Comparison of ENCODE assay signal across 1 cellular context in the genomic region with DNA sequence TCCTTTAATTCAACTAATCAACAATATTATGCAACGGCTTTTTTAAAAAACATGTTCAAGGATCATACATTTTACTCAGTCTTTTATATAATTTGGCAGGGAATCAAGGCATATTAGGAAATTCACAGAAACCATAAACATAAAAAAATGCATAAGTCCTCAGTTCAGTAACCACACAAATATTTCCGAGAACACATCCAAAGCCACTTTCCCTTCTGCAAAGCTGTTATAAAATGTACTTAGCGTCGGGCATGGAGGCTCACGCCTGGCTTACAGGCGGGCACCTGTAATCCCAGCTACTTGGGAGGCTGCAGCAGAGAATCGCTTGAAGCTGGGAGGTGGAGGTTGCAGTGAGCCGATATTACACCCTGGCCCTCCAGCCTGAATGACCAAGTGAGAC.
TF ChIP-seq lines count a peak whose summit lies in the region.

No MANE protein-coding gene starts in this region.

TF ChIP-seq in IMR-90, 13 proteins besides CTCF, POLR2A, EP300 and RAD21:
- no peak for TF ChIP-seq FOS (IDR thresholded peaks at IDR 0.05; ENCODE audit: low read depth, low read length)
- TF ChIP-seq MXI1 (IDR thresholded peaks at IDR 0.05; ENCODE audit: borderline replicate concordance, low read depth, low read length), result no peak
- TF ChIP-seq, protein P1, sequence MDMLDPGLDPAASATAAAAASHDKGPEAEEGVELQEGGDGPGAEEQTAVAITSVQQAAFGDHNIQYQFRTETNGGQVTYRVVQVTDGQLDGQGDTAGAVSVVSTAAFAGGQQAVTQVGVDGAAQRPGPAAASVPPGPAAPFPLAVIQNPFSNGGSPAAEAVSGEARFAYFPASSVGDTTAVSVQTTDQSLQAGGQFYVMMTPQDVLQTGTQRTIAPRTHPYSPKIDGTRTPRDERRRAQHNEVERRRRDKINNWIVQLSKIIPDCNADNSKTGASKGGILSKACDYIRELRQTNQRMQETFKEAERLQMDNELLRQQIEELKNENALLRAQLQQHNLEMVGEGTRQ (IDR thresholded peaks at IDR 0.05; ENCODE audit: low read depth, low read length), result no peak
- TF ChIP-seq NFE2L2 (IDR thresholded peaks at IDR 0.05; ENCODE audit: low read depth, low read length), result no peak
- TF ChIP-seq ELK1 (IDR thresholded peaks at IDR 0.05; ENCODE audit: borderline replicate concordance, low read depth, low read length), result no peak
- TF ChIP-seq SMC3 (IDR thresholded peaks at IDR 0.05; ENCODE audit: low read depth, low read length), result no peak
